ENCODE assay signal across 1 cellular context in the genomic region with DNA sequence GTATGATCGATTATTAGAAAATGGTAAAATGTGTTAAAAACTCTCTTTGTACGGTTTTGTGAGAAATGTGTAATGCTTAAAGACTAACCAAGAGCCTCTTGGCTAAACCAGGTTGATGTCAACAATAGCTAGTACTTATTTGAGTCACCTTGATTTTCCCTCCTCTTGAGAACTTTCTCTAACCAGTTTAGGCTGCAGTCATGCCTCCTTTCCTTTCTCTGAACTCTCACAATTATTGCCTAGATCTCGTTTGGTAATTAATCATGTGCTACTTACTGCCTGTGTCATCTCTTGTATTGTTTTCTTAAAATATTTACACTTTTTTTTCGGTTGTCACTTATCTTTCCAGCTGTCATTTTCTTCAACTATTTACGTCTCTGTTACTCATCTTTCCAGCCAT.
TF ChIP-seq lines count a peak whose summit lies in the region.

No MANE protein-coding gene starts in this region.

TF ChIP-seq in GM12878, 131 proteins besides CTCF, POLR2A, EP300 and RAD21 (continued from another document and continues in another):
- no peak for TF ChIP-seq NR2C2 (IDR thresholded peaks at IDR 0.05; ENCODE audit: borderline replicate concordance, control insufficient read depth, insufficient read length, low read depth)
- TF ChIP-seq, protein P1, sequence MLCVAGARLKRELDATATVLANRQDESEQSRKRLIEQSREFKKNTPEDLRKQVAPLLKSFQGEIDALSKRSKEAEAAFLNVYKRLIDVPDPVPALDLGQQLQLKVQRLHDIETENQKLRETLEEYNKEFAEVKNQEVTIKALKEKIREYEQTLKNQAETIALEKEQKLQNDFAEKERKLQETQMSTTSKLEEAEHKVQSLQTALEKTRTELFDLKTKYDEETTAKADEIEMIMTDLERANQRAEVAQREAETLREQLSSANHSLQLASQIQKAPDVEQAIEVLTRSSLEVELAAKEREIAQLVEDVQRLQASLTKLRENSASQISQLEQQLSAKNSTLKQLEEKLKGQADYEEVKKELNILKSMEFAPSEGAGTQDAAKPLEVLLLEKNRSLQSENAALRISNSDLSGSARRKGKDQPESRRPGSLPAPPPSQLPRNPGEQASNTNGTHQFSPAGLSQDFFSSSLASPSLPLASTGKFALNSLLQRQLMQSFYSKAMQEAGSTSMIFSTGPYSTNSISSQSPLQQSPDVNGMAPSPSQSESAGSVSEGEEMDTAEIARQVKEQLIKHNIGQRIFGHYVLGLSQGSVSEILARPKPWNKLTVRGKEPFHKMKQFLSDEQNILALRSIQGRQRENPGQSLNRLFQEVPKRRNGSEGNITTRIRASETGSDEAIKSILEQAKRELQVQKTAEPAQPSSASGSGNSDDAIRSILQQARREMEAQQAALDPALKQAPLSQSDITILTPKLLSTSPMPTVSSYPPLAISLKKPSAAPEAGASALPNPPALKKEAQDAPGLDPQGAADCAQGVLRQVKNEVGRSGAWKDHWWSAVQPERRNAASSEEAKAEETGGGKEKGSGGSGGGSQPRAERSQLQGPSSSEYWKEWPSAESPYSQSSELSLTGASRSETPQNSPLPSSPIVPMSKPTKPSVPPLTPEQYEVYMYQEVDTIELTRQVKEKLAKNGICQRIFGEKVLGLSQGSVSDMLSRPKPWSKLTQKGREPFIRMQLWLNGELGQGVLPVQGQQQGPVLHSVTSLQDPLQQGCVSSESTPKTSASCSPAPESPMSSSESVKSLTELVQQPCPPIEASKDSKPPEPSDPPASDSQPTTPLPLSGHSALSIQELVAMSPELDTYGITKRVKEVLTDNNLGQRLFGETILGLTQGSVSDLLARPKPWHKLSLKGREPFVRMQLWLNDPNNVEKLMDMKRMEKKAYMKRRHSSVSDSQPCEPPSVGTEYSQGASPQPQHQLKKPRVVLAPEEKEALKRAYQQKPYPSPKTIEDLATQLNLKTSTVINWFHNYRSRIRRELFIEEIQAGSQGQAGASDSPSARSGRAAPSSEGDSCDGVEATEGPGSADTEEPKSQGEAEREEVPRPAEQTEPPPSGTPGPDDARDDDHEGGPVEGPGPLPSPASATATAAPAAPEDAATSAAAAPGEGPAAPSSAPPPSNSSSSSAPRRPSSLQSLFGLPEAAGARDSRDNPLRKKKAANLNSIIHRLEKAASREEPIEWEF (IDR thresholded peaks at IDR 0.05; ENCODE audit: insufficient replicate concordance, low read depth, low read length), result no peak
- TF ChIP-seq NFIC (IDR thresholded peaks at IDR 0.05; ENCODE audit: low read depth, low read length), result peak; percentile 86; the same call in 1 of the 2 replicates
- no peak for TF ChIP-seq NRF1 (conservative IDR thresholded peaks at IDR 0.05; ENCODE audit: low read depth, low read length)
- peak; percentile 78 for TF ChIP-seq RUNX3 (IDR thresholded peaks at IDR 0.05; ENCODE audit: low read length)
- no peak for TF ChIP-seq SPI1 (IDR thresholded peaks at IDR 0.05; ENCODE audit: borderline replicate concordance, insufficient read depth, low read depth, low read length)
- no peak for TF ChIP-seq HCFC1 (IDR thresholded peaks at IDR 0.05; ENCODE audit: low read length)
- TF ChIP-seq, protein P2, sequence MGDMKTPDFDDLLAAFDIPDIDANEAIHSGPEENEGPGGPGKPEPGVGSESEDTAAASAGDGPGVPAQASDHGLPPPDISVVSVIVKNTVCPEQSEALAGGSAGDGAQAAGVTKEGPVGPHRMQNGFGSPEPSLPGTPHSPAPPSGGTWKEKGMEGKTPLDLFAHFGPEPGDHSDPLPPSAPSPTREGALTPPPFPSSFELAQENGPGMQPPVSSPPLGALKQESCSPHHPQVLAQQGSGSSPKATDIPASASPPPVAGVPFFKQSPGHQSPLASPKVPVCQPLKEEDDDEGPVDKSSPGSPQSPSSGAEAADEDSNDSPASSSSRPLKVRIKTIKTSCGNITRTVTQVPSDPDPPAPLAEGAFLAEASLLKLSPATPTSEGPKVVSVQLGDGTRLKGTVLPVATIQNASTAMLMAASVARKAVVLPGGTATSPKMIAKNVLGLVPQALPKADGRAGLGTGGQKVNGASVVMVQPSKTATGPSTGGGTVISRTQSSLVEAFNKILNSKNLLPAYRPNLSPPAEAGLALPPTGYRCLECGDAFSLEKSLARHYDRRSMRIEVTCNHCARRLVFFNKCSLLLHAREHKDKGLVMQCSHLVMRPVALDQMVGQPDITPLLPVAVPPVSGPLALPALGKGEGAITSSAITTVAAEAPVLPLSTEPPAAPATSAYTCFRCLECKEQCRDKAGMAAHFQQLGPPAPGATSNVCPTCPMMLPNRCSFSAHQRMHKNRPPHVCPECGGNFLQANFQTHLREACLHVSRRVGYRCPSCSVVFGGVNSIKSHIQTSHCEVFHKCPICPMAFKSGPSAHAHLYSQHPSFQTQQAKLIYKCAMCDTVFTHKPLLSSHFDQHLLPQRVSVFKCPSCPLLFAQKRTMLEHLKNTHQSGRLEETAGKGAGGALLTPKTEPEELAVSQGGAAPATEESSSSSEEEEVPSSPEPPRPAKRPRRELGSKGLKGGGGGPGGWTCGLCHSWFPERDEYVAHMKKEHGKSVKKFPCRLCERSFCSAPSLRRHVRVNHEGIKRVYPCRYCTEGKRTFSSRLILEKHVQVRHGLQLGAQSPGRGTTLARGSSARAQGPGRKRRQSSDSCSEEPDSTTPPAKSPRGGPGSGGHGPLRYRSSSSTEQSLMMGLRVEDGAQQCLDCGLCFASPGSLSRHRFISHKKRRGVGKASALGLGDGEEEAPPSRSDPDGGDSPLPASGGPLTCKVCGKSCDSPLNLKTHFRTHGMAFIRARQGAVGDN (IDR thresholded peaks at IDR 0.05), result no peak
- TF ChIP-seq BRCA1 (IDR thresholded peaks at IDR 0.05; ENCODE audit: low read depth, low read length), result no peak
- no peak for TF ChIP-seq BACH1 (IDR thresholded peaks at IDR 0.05; ENCODE audit: borderline replicate concordance)
- no peak for TF ChIP-seq STAT3 (IDR thresholded peaks at IDR 0.05; ENCODE audit: low read depth, low read length)
- TF ChIP-seq FOS (IDR thresholded peaks at IDR 0.05; ENCODE audit: borderline replicate concordance, extremely low read depth, insufficient read length), result no peak
- peak; percentile 75; the same call in 1 of the 2 replicates for TF ChIP-seq MTA2 (IDR thresholded peaks at IDR 0.05; ENCODE audit: low read depth)
- TF ChIP-seq TCF3 (IDR thresholded peaks at IDR 0.05; ENCODE audit: borderline replicate concordance, insufficient read depth, low read depth, low read length), result no peak
- TF ChIP-seq RBBP5 (conservative IDR thresholded peaks at IDR 0.05), result no peak
- TF ChIP-seq ZNF217 (IDR thresholded peaks at IDR 0.05), result peak; percentile 75; the same call in 1 of the 2 replicates
- TF ChIP-seq LARP7 (IDR thresholded peaks at IDR 0.05), result no peak
- TF ChIP-seq, protein P3, sequence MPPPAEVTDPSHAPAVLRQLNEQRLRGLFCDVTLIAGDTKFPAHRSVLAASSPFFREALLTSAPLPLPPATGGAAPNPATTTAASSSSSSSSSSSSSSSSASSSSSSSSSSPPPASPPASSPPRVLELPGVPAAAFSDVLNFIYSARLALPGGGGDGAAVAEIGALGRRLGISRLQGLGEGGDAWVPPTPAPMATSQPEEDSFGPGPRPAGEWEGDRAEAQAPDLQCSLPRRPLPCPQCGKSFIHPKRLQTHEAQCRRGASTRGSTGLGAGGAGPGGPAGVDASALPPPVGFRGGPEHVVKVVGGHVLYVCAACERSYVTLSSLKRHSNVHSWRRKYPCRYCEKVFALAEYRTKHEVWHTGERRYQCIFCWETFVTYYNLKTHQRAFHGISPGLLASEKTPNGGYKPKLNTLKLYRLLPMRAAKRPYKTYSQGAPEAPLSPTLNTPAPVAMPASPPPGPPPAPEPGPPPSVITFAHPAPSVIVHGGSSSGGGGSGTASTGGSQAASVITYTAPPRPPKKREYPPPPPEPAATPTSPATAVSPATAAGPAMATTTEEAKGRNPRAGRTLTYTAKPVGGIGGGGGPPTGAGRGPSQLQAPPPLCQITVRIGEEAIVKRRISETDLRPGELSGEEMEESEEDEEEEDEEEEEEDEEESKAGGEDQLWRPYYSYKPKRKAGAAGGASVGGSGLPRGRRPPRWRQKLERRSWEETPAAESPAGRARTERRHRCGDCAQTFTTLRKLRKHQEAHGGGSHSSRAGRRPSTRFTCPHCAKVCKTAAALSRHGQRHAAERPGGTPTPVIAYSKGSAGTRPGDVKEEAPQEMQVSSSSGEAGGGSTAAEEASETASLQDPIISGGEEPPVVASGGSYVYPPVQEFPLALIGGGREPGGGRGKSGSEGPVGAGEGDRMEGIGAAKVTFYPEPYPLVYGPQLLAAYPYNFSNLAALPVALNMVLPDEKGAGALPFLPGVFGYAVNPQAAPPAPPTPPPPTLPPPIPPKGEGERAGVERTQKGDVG (CRISPR knock-in tag; IDR thresholded peaks at IDR 0.05), result no peak
- no peak for TF ChIP-seq TAF1 (IDR thresholded peaks at IDR 0.05; ENCODE audit: borderline replicate concordance, low read depth, low read length)
- no peak for TF ChIP-seq STAT1 (conservative IDR thresholded peaks at IDR 0.05)
- TF ChIP-seq RCOR1 (conservative IDR thresholded peaks at IDR 0.05; ENCODE audit: low read depth, low read length), result no peak
- TF ChIP-seq ZNF622 (IDR thresholded peaks at IDR 0.05), result no peak
- TF ChIP-seq HDAC2 (IDR thresholded peaks at IDR 0.05), result no peak
- TF ChIP-seq IKZF1 (conservative IDR thresholded peaks at IDR 0.05), result no peak
- TF ChIP-seq RAD51 (IDR thresholded peaks at IDR 0.05), result no peak; the same call in 1 of the 2 replicates
- no peak for TF ChIP-seq GATAD2B (conservative IDR thresholded peaks at IDR 0.05; ENCODE audit: low read depth)
- TF ChIP-seq EGR1 (IDR thresholded peaks at IDR 0.05; ENCODE audit: borderline replicate concordance in 1 of 2, low read depth in 2 of 2, low read length in 2 of 2), result no peak
- no peak for TF ChIP-seq POLR2AphosphoS5 (IDR thresholded peaks at IDR 0.05; ENCODE audit: low read length)
- TF ChIP-seq NR2F1 (conservative IDR thresholded peaks at IDR 0.05), result no peak
- TF ChIP-seq RELA (IDR thresholded peaks at IDR 0.05; ENCODE audit: borderline replicate concordance, partially characterized antibody), result no peak
- TF ChIP-seq CHD4 (IDR thresholded peaks at IDR 0.05), result no peak
- TF ChIP-seq SUPT20H (IDR thresholded peaks at IDR 0.05; ENCODE audit: borderline replicate concordance, control insufficient read depth, low read depth, low read length), result no peak
- TF ChIP-seq, protein P4, sequence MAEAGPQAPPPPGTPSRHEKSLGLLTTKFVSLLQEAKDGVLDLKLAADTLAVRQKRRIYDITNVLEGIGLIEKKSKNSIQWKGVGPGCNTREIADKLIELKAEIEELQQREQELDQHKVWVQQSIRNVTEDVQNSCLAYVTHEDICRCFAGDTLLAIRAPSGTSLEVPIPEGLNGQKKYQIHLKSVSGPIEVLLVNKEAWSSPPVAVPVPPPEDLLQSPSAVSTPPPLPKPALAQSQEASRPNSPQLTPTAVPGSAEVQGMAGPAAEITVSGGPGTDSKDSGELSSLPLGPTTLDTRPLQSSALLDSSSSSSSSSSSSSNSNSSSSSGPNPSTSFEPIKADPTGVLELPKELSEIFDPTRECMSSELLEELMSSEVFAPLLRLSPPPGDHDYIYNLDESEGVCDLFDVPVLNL (IDR thresholded peaks at IDR 0.05; ENCODE audit: low read depth, low read length), result no peak
- TF ChIP-seq SIN3A (IDR thresholded peaks at IDR 0.05; ENCODE audit: low read depth, low read length), result no peak
- TF ChIP-seq NFYA (IDR thresholded peaks at IDR 0.05; ENCODE audit: borderline replicate concordance, low read depth, low read length), result no peak
- TF ChIP-seq NFXL1 (IDR thresholded peaks at IDR 0.05; ENCODE audit: borderline replicate concordance), result no peak
- TF ChIP-seq CBX3 (IDR thresholded peaks at IDR 0.05; ENCODE audit: borderline replicate concordance, low read depth), result no peak
- TF ChIP-seq MYC (IDR thresholded peaks at IDR 0.05; ENCODE audit: insufficient read depth, insufficient read length, insufficient replicate concordance, low read length, severe bottlenecking), result no peak
- TF ChIP-seq CBX5 (IDR thresholded peaks at IDR 0.05; ENCODE audit: low read depth), result no peak
- TF ChIP-seq, protein P5, sequence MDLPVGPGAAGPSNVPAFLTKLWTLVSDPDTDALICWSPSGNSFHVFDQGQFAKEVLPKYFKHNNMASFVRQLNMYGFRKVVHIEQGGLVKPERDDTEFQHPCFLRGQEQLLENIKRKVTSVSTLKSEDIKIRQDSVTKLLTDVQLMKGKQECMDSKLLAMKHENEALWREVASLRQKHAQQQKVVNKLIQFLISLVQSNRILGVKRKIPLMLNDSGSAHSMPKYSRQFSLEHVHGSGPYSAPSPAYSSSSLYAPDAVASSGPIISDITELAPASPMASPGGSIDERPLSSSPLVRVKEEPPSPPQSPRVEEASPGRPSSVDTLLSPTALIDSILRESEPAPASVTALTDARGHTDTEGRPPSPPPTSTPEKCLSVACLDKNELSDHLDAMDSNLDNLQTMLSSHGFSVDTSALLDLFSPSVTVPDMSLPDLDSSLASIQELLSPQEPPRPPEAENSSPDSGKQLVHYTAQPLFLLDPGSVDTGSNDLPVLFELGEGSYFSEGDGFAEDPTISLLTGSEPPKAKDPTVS (IDR thresholded peaks at IDR 0.05; ENCODE audit: low read depth, low read length), result no peak
- TF ChIP-seq, protein P6, sequence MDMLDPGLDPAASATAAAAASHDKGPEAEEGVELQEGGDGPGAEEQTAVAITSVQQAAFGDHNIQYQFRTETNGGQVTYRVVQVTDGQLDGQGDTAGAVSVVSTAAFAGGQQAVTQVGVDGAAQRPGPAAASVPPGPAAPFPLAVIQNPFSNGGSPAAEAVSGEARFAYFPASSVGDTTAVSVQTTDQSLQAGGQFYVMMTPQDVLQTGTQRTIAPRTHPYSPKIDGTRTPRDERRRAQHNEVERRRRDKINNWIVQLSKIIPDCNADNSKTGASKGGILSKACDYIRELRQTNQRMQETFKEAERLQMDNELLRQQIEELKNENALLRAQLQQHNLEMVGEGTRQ (IDR thresholded peaks at IDR 0.05; ENCODE audit: borderline replicate concordance, low read depth, low read length), result no peak
- TF ChIP-seq MXI1 (IDR thresholded peaks at IDR 0.05; ENCODE audit: low read depth, low read length), result no peak
- no peak for TF ChIP-seq RFX5 (IDR thresholded peaks at IDR 0.05; ENCODE audit: low read depth, low read length)
- peak; percentile 66 for TF ChIP-seq JUND (IDR thresholded peaks at IDR 0.05; ENCODE audit: low read depth, low read length)
- no peak for TF ChIP-seq KAT2A (conservative IDR thresholded peaks at IDR 0.05; ENCODE audit: control insufficient read depth, low read depth, low read length)
- peak; percentile 73; the same call in 1 of the 2 replicates for TF ChIP-seq PAX5 (IDR thresholded peaks at IDR 0.05; ENCODE audit: borderline replicate concordance, low read depth, low read length)
- TF ChIP-seq ZZZ3 (IDR thresholded peaks at IDR 0.05; ENCODE audit: control insufficient read depth, insufficient read length, low read depth), result no peak
- TF ChIP-seq, protein P7, sequence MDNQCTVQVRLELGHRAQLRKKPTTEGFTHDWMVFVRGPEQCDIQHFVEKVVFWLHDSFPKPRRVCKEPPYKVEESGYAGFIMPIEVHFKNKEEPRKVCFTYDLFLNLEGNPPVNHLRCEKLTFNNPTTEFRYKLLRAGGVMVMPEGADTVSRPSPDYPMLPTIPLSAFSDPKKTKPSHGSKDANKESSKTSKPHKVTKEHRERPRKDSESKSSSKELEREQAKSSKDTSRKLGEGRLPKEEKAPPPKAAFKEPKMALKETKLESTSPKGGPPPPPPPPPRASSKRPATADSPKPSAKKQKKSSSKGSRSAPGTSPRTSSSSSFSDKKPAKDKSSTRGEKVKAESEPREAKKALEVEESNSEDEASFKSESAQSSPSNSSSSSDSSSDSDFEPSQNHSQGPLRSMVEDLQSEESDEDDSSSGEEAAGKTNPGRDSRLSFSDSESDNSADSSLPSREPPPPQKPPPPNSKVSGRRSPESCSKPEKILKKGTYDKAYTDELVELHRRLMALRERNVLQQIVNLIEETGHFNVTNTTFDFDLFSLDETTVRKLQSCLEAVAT (IDR thresholded peaks at IDR 0.05), result no peak
